In genomic region chr18:74513149-74513882, GRCh38 we compare ENCODE assay signal across 23 cellular contexts. TPM values are rescaled to one million over a fixed set of nuclear protein-coding genes. Genes with fewer than 3 reads are reported as not detected.
DNase-seq lines count a peak whose midpoint lies in the region; TF ChIP-seq lines count a peak whose summit lies in the region.
"Had no signal": no experiment of that assay in that cellular context is flagged by ENCODE, and none has a peak within 500 bp of the region (broad histone marks: within the 10 kb centered on the region; RNA-seq: fewer than 3 reads in every experiment).

No MANE protein-coding gene starts in this region.

- POLR2A ChIA-PET in HEK293T (lab: Yijun Ruan, JAX), result no interaction called here

- CTCF ChIA-PET in HEK293T (lab: Yijun Ruan, JAX), result no interaction called here

- DNase-seq in activated CD8-positive, alpha-beta memory T cell treated with anti-CD3 and anti-CD28 coated beads for 24 hours, result peak; percentile 47
- DNase-seq in activated CD8-positive, alpha-beta memory T cell treated with anti-CD3 and anti-CD28 coated beads, Interleukin-2, amount 50 U/mL, for 4 hours, result no peak
- peak; percentile 62 for DNase-seq in mesenteric fat pad (ENCODE audit: low spot score)
- DNase-seq in NCI-H2107 treated with DMSO at 0.1 percent for 48 hours (lab: John Stamatoyannopoulos, UW; ENCODE audit: unreplicated experiment), result no peak
- DNase-seq in DMS153 treated with DMSO at 0.1 percent for 48 hours (lab: John Stamatoyannopoulos, UW; ENCODE audit: unreplicated experiment), result no peak
- DNase-seq in HEK293T (ENCODE audit: extremely low spot score), result no peak
- DNase-seq: activated CD4-positive, alpha-beta T cell treated with anti-CD3 and anti-CD28 coated beads, Interleukin-2, amount 50 U/mL, for 4 hours; activated effector memory CD4-positive, alpha-beta T cell treated with anti-CD3 and anti-CD28 coated beads, Interleukin-2, amount 50 U/mL, for 16 hours; EL; left ventricle myocardium inferior; naive thymus-derived CD4-positive, alpha-beta T cell; NCI-H1092; NCI-H1694 treated with DMSO at 0.1 percent for 48 hours; NCI-H524 treated with DMSO at 0.1 percent for 48 hours; SK-N-SH had no signal

- peak overlapping the region; percentile 99 for H3K27ac ChIP-seq in cingulate gyrus (ENCODE audit: low read depth, low read length)
- H3K27ac ChIP-seq in temporal lobe (ENCODE audit: low read depth, low read length), result peak overlapping the region; percentile 99
- H3K27ac ChIP-seq: 22Rv1, left ventricle myocardium inferior, suprapubic skin had no signal

TF ChIP-seq in HEK293T, 16 proteins besides CTCF, POLR2A, EP300 and RAD21:
- TF ChIP-seq ELF4 (IDR thresholded peaks at IDR 0.05), result no peak

RNA-seq across cellular contexts. Expression of gene CNDP2, which starts 17.2 kb away (rescaled TPM):
- total RNA-seq in mesenteric fat pad, result 164 TPM
- 35.7 TPM for total RNA-seq in temporal lobe

RNA-seq across cellular contexts. Expression of gene CNDP1, which starts 21.0 kb away (rescaled TPM):
- total RNA-seq in mesenteric fat pad (not detected), temporal lobe (0.49 TPM)
- total RNA-seq: left ventricle myocardium inferior, LHCN-M2, smooth muscle cell had no signal

RNA-seq across cellular contexts. Expression of gene DIPK1C, which starts 56.2 kb away (rescaled TPM):
- total RNA-seq in mesenteric fat pad, result not detected
- total RNA-seq in temporal lobe, result 5.2 TPM
- total RNA-seq: LHCN-M2; mesothelial cell of epicardium; naive thymus-derived CD4-positive, alpha-beta T cell; renal cortical epithelial cell; smooth muscle cell had no signal

Comparison
In these comparisons a context has a peak if more than half of its experiments do, and no peak if none do; other contexts are left out.
1. DNase-seq: peak in activated CD8-positive, alpha-beta memory T cell treated with anti-CD3 and anti-CD28 coated beads for 24 hours (single experiment) and mesenteric fat pad (single experiment); none in activated CD8-positive, alpha-beta memory T cell treated with anti-CD3 and anti-CD28 coated beads, Interleukin-2, amount 50 U/mL, for 4 hours (single experiment), NCI-H2107 treated with DMSO at 0.1 percent for 48 hours (single experiment), DMS153 treated with DMSO at 0.1 percent for 48 hours (single experiment) and HEK293T (single experiment).